ENCODE assay signal across 35 cellular contexts in the genomic region with DNA sequence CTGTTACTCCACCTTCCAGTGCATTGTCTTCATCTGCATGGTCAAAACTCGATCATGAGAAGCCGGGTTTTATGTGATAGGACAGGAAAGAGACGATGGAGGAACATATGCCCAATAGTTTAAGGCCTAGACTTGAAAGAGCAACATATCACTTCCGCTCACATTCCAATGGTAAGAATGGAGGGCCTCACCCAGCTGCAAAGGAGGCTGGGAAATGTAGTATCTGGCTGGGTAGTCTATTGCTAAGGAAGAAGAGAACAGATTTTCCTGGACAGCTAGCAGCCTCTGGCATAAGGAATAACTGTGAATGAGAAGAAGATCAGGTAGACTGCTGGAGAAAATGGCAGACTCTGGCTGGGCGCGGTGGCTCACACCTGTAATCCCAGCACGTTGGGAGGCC. TPM values are rescaled to one million over a fixed set of nuclear protein-coding genes. Genes with fewer than 3 reads are reported as not detected.
"Had no signal": no experiment of that assay in that cellular context is flagged by ENCODE, and none has a peak within 500 bp of the region (broad histone marks: within the 10 kb centered on the region; RNA-seq: fewer than 3 reads in every experiment).

No MANE protein-coding gene starts in this region.

- H3K27ac ChIP-seq: ascending aorta, body of pancreas, SJCRH30 had no signal

- H3K27ac Mint-ChIP-seq: activated CD8-positive, alpha-beta T cell treated with anti-CD3 and anti-CD28 coated beads, Interleukin-2, amount 10 ng/mL, durations not matched to agents 7 days and 5 days; activated naive CD4-positive, alpha-beta T cell treated with anti-CD3 and anti-CD28 coated beads, Interleukin-2, amount 50 U/mL, for 72 hours; activated naive CD8-positive, alpha-beta T cell treated with anti-CD3 and anti-CD28 coated beads, Interleukin-2, amount 50 U/mL, for 24 hours; T-helper 1 cell treated with Interleukin-12 subunit alpha and Interleukin-12 subunit beta and Interleukin-4 antibody, amounts not matched to agents 30 μg/mL and 1 μg/mL, for 36 hours had no signal

- H3K4me3 ChIP-seq: ascending aorta, body of pancreas, SJCRH30 had no signal

- H3K4me3 Mint-ChIP-seq: activated CD8-positive, alpha-beta T cell treated with anti-CD3 and anti-CD28 coated beads, Interleukin-2, amount 10 ng/mL, durations not matched to agents 7 days and 5 days; activated naive CD8-positive, alpha-beta T cell treated with anti-CD3 and anti-CD28 coated beads, Interleukin-2, amount 50 U/mL, for 24 hours; T-helper 1 cell treated with Interleukin-12 subunit alpha and Interleukin-12 subunit beta and Interleukin-4 antibody, amounts not matched to agents 30 μg/mL and 1 μg/mL, for 36 hours had no signal

- H3K27me3 ChIP-seq: ascending aorta, body of pancreas had no signal

- H3K27me3 Mint-ChIP-seq: activated naive CD8-positive, alpha-beta T cell treated with anti-CD3 and anti-CD28 coated beads, Interleukin-2, amount 50 U/mL, for 24 hours had no signal

- H3K4me1 ChIP-seq: ascending aorta, SJCRH30 had no signal

- ATAC-seq: activated CD8-positive, alpha-beta T cell treated with anti-CD3 and anti-CD28 coated beads, Interleukin-2, amount 10 ng/mL, durations not matched to agents 7 days and 5 days; activated naive CD4-positive, alpha-beta T cell treated with anti-CD3 and anti-CD28 coated beads, Interleukin-2, amount 50 U/mL, for 72 hours; activated naive CD8-positive, alpha-beta T cell treated with anti-CD3 and anti-CD28 coated beads, Interleukin-2, amount 50 U/mL, for 24 hours; body of pancreas; Panc1; SK-N-SH treated with all-trans-retinoic acid at 6 μM for 48 hours had no signal

- H3K36me3 ChIP-seq: SJCRH30 had no signal

- H3K9me3 ChIP-seq: ascending aorta, body of pancreas, SJCRH30 had no signal

- DNase-seq: activated CD4-positive, alpha-beta T cell treated with anti-CD3 and anti-CD28 coated beads for 48 hours; activated CD4-positive, alpha-beta T cell treated with anti-CD3 and anti-CD28 coated beads, Interleukin-2, amount 50 U/mL, for 4 hours; activated CD4-positive, CD25-positive, alpha-beta regulatory T cell treated with anti-CD3 and anti-CD28 coated beads, Interleukin-2, amount 50 U/mL, for 72 hours; activated CD8-positive, alpha-beta memory T cell treated with anti-CD3 and anti-CD28 coated beads, Interleukin-2, amount 50 U/mL, for 48 hours; activated CD8-positive, alpha-beta T cell treated with anti-CD3 and anti-CD28 coated beads, Interleukin-2, amount 10 ng/mL, durations not matched to agents 7 days and 5 days; activated effector memory CD4-positive, alpha-beta T cell treated with anti-CD3 and anti-CD28 coated beads, Interleukin-2, amount 50 U/mL, for 16 hours; activated naive CD4-positive, alpha-beta T cell treated with Interleukin-2 at 50 U/mL for 16 hours; activated naive CD8-positive, alpha-beta T cell treated with anti-CD3 and anti-CD28 coated beads, Interleukin-2, amount 50 U/mL, for 24 hours; activated T-cell treated with anti-CD3 and anti-CD28 coated beads, Interleukin-2, amount 50 U/mL, for 1 hour; amniotic stem cell; body of pancreas; central memory CD4-positive, alpha-beta T cell; Karpas-422; MM.1S; NCI-H1105; NCI-H1436 treated with DMSO at 0.1 percent for 48 hours; NCI-H187; NCI-H2081 treated with DMSO at 0.1 percent for 48 hours; NCI-H2171; NCI-H2227 treated with DMSO at 0.1 percent for 48 hours; NCI-H69; NK-92 treated with Interleukin-12 subunit alpha and Interleukin-12 subunit beta, amount 100 ng/mL, for 24 hours; OCI-M1; Right ventricle myocardium superior; RPMI8226; SW 1271 had no signal

- FAIRE-seq: bronchial epithelial cell had no signal

- H3K9me3 Mint-ChIP-seq: T-helper 1 cell treated with Interleukin-12 subunit alpha and Interleukin-12 subunit beta and Interleukin-4 antibody, amounts not matched to agents 30 μg/mL and 1 μg/mL, for 36 hours had no signal

- H3K4me1 Mint-ChIP-seq: activated naive CD8-positive, alpha-beta T cell treated with anti-CD3 and anti-CD28 coated beads, Interleukin-2, amount 50 U/mL, for 24 hours had no signal

RNA-seq across cellular contexts. Expression of a gene that starts 44.6 kb away (rescaled TPM):
- total RNA-seq: activated CD8-positive, alpha-beta T cell treated with anti-CD3 and anti-CD28 coated beads, Interleukin-2, amount 10 ng/mL, durations not matched to agents 7 days and 5 days; activated naive CD4-positive, alpha-beta T cell treated with anti-CD3 and anti-CD28 coated beads, Interleukin-2, amount 50 U/mL, for 72 hours; ascending aorta; body of pancreas; bronchial epithelial cell; chondrocyte; NCI-H460; Right ventricle myocardium superior; SJCRH30 had no signal

RNA-seq across cellular contexts. Expression of a gene that starts 45.1 kb away (rescaled TPM):
- total RNA-seq: activated CD8-positive, alpha-beta T cell treated with anti-CD3 and anti-CD28 coated beads, Interleukin-2, amount 10 ng/mL, durations not matched to agents 7 days and 5 days; activated naive CD4-positive, alpha-beta T cell treated with anti-CD3 and anti-CD28 coated beads, Interleukin-2, amount 50 U/mL, for 72 hours; ascending aorta; body of pancreas; bronchial epithelial cell; NCI-H460; Right ventricle myocardium superior; SJCRH30 had no signal
